ENCODE assay signal across 1 cellular context in the genomic region with DNA sequence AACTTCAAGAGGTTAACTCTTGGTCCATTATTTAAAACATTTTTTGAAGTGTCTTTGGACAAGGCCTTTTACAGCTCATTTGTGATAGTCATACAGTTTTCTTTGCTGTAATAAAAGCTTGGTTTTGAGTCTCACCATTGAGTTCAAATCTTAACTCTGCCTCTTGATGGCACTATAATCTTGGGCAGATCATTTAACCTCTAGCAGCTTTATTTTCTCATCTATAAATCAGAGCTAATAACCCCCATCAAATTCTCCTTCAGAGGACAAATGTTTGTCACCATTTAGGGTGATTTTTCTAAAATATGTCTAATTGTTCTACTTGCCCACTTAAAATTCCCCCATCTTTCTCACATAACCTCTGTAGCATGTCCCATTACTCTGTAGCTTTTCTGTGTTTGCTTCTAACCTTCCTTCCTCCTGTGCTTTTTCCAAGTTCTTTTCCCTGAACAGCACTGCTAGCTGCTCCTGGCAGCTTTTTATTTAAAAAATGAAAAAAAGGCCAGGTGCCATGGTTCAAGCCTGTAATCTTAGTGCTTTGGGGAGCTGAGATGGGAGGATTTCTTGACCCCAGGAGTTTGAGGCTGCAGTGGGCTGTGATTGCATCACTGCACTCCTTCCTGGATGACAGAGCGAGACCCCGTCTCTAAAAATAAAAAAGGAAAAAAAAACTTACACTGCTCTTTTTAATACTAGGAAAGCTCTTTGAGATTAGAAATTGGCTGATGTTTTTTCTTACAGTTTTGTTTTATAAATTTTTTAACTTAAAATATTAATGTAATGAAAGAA.
TF ChIP-seq lines count a peak whose summit lies in the region.

No MANE protein-coding gene starts in this region.

TF ChIP-seq in liver, 16 proteins besides CTCF, POLR2A, EP300 and RAD21 (continued from another document):
- TF ChIP-seq MAX (IDR thresholded peaks at IDR 0.05) (no peak), NR2F2 (IDR thresholded peaks at IDR 0.05) (no peak)
